In the genomic region with DNA sequence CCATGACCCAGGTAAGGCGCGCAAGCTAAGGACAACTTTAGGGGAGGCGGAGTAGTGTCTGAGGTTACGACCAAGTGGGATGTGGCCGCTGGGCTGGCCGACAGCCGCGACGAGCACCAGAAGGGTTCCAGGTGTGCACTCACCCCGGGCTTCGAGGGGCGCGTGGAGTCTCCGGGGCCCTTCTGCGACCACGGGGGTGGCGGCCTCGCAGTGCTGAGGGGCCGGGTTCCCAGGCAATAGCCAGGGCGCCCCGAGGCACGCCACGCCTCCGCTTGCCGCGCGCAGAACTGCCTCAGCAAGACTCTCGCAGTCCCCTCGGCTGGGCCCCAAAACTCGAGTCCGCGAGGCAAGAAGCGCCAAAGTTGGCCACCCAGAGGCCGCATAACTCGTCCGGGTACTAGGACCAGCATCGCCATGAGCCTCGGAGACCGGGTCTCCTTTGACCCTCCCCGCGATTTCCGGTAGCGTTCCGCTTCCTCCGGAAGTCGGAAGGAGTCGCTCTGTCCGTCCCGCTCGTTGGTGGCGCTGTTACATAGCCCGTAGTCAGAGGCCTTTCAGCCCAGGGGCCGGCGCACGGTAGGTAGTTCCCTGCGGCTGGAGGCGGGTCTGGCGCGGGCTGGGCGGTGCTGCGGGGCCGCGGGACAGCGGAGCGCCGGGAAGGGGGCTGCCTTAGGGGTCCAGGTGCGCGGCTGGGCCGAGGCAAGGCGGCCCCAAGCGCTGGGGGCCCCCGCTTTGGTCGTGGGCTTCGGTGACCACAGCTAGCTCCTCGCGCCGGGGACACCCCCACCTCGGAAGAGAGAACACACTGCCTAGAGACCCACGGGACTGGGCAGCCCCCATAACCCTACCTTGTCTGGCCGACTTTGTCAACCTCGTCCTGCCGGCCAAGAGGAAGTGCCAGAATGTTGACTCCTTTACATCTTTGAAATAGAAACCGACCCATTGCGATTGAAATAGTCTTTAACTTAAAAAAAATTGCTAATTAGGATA, we compare ENCODE assay signal across 9 cellular contexts. TPM values are rescaled to one million over a fixed set of nuclear protein-coding genes. Genes with fewer than 3 reads are reported as not detected.
DNase-seq lines count a peak whose midpoint lies in the region; ATAC-seq, FAIRE-seq and TF ChIP-seq lines count a peak whose summit lies in the region.
"Had no signal": no experiment of that assay in that cellular context is flagged by ENCODE, and none has a peak within 500 bp of the region (broad histone marks: within the 10 kb centered on the region; RNA-seq: fewer than 3 reads in every experiment).

A gene with protein sequence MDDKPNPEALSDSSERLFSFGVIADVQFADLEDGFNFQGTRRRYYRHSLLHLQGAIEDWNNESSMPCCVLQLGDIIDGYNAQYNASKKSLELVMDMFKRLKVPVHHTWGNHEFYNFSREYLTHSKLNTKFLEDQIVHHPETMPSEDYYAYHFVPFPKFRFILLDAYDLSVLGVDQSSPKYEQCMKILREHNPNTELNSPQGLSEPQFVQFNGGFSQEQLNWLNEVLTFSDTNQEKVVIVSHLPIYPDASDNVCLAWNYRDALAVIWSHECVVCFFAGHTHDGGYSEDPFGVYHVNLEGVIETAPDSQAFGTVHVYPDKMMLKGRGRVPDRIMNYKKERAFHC (plus strand): TSS at position 503 of the 990 bp plus-strand sequence. CDS start 7,333 bp downstream, outside the sequence.
A gene (minus strand): TSS at position 442 of the 990 bp plus-strand sequence. CDS start 26 bp downstream, at position 416.

- TF ChIP-seq CTCF in AG04450 (IDR thresholded peaks at IDR 0.05; ENCODE audit: low read depth, low read length): peak; percentile 56
- TF ChIP-seq CTCF in WERI-Rb-1 (IDR thresholded peaks at IDR 0.05; ENCODE audit: low read depth, low read length): peak; percentile 59
- peak; percentile 67 for TF ChIP-seq CTCF in bronchial epithelial cell (IDR thresholded peaks at IDR 0.05; ENCODE audit: insufficient read depth, low read length, severe bottlenecking)

- H3K9me3 ChIP-seq in AG04450 (ENCODE audit: control insufficient read depth, insufficient read depth, low read length): peaks cover 4% of the 10 kb centered on the region; the same call in 1 of the 2 replicates
- no peaks in the 10 kb centered on the region for H3K9me3 ChIP-seq in WERI-Rb-1 (ENCODE audit: severe bottlenecking)
- H3K9me3 ChIP-seq in small intestine (ENCODE audit: control insufficient read depth, low read depth): no peaks in the 10 kb centered on the region

- CTCF ChIA-PET in AG04450 (lab: Charles Lee): interaction anchor here (1.5 to 4.5 kb wide), 4 partner anchors 13 to 51 kb away, joined by 7 to 22 read pairs (median 11); a partner anchor contains a TSS

- 0 to 1% (median 0%) methylated on average over 75 to 84 of the region's 84 CpGs for WGBS in small intestine, 3 donors

- peaks cover 0 to 3% of the 10 kb centered on the region in 2 donors for H3K4me1 ChIP-seq in small intestine (ENCODE audit: control insufficient read depth in 2 of 2, insufficient read depth in 1 of 2, low read depth in 1 of 2, low read length in 1 of 2)

- H3K4me3 ChIP-seq in AG04450 (ENCODE audit: low read depth, low read length) (peak within 1 kb of the TSS; percentile 91), WERI-Rb-1 (ENCODE audit: low read depth, low read length) (peak within 1 kb of the TSS; percentile 87), bronchial epithelial cell (ENCODE audit: low read depth, low read length) (peak within 1 kb of the TSS; percentile 92), small intestine (ENCODE audit: low read depth in 1 of 2, low read length in 2 of 2) (peak within 1 kb of the TSS; percentile 84 to 86)

- DNase-seq in AG04450 (ENCODE audit: low read depth, low spot score): peak; percentile 80
- peak; percentile 67 for DNase-seq in NCI-H2196 treated with DMSO at 0.1 percent for 48 hours (lab: John Stamatoyannopoulos, UW; ENCODE audit: unreplicated experiment)
- DNase-seq in WERI-Rb-1: peak; percentile 94
- peak; percentile 83 for DNase-seq in bronchial epithelial cell (ENCODE audit: low read depth)
- DNase-seq in iPS-NIHi11 (ENCODE audit: low spot score): peak; percentile 93
- peak; percentile 95 for DNase-seq in small intestine

- FAIRE-seq in bronchial epithelial cell (lab: Jason Lieb, UNC) (no peak), small intestine (lab: Jason Lieb, UNC) (no peak)
- FAIRE-seq: colon had no signal

- peak; percentile 96 for ATAC-seq in GM18868 (IDR thresholded peaks at IDR 0.05; ENCODE audit: unreplicated experiment)
- peak; percentile 94 for ATAC-seq in HG03108 (IDR thresholded peaks at IDR 0.05; ENCODE audit: unreplicated experiment)

- H3K27ac ChIP-seq in AG04450 (ENCODE audit: low read depth, low read length) (peak within 1 kb of the TSS; percentile 91), WERI-Rb-1 (peak within 1 kb of the TSS; percentile 83), small intestine (ENCODE audit: low read depth in 1 of 2, low read length in 1 of 2) (peak within 1 kb of the TSS; percentile 87 to 94)

- POLR2A ChIA-PET in AG04450 (lab: Yijun Ruan, JAX): interaction anchor here (0.7 kb wide), 1 partner anchor 15 kb away, joined by 3 read pairs; no protein-coding TSS in a partner anchor

- H3K36me3 ChIP-seq in WERI-Rb-1: peaks cover 25% of the 10 kb centered on the region
- peaks cover 8% of the 10 kb centered on the region for H3K36me3 ChIP-seq in bronchial epithelial cell (ENCODE audit: control insufficient read depth, insufficient read depth, low read length)
- H3K36me3 ChIP-seq in small intestine (ENCODE audit: control insufficient read depth in 2 of 2, insufficient read depth in 2 of 2, low read length in 2 of 2): peaks cover 2 to 6% of the 10 kb centered on the region in 2 donors

- H3K27me3 ChIP-seq in AG04450 (ENCODE audit: control insufficient read depth, insufficient read depth, low read length) (no peaks in the 10 kb centered on the region), WERI-Rb-1 (ENCODE audit: insufficient read depth, low read depth, severe bottlenecking) (no peaks in the 10 kb centered on the region), bronchial epithelial cell (ENCODE audit: control insufficient read depth, insufficient read depth, low read length) (no peaks in the 10 kb centered on the region), small intestine (ENCODE audit: control insufficient read depth in 2 of 2, insufficient read depth in 2 of 2, low read length in 2 of 2) (no peaks in the 10 kb centered on the region)

RNA-seq across cellular contexts. Expression of the first gene that starts in this region (rescaled TPM):
- polyA plus RNA-seq in AG04450 (2011; rRNA removed) (11.8 and 15.1 TPM in 2 replicates), small intestine (10 to 100 TPM in 2 of 3 donors, 1 to 10 TPM in 1; 7.2 to 20.5 (median 11.6) TPM)
- polyA minus RNA-seq in AG04450 (2011; rRNA and poly(A)+ RNA removed): 5.4 and 6.6 TPM in 2 replicates
- total RNA-seq in bronchial epithelial cell: 14.1 and 20.5 TPM in 2 replicates

RNA-seq across cellular contexts. Expression of the second gene that starts in this region (rescaled TPM):
- polyA plus RNA-seq in AG04450 (2011; rRNA removed) (25.1 and 28.5 TPM in 2 replicates), small intestine (10 to 100 TPM; 15.7 to 26.8 (median 22.8) TPM)
- polyA minus RNA-seq in AG04450 (2011; rRNA and poly(A)+ RNA removed): 8.5 and 13.6 TPM in 2 replicates
- total RNA-seq in bronchial epithelial cell: 24.2 and 26.8 TPM in 2 replicates

Comparison
In these comparisons a context has a peak if more than half of its experiments do, and no peak if none do; other contexts are left out.
1. Peak in every context shown above with its lines: DNase-seq, ATAC-seq, H3K4me3 ChIP-seq and H3K27ac ChIP-seq.